ENCODE assay signal across 8 cellular contexts in genomic region chr2:100730290-100730868, GRCh38.
DNase-seq lines count a peak whose midpoint lies in the region; ATAC-seq, FAIRE-seq and TF ChIP-seq lines count a peak whose summit lies in the region.

No MANE protein-coding gene starts in this region.

- DNase-seq in A549 (ENCODE audit: low read depth in 1 of 2, low spot score in 1 of 2) (peak; percentile 38 to 82), H54 (ENCODE audit: insufficient read length, low spot score) (no peak), MCF 10A (ENCODE audit: unreplicated experiment) (peak; percentile 85), left lung (peak in 1 of 2 donors; percentile 50), thoracic aorta (ENCODE audit: low spot score) (no peak), GM19239 (ENCODE audit: insufficient read length, low spot score) (no peak)

- H3K4me1 Mint-ChIP-seq in MCF 10A (ENCODE audit: insufficient read depth, unreplicated experiment), result peaks cover 20% of the 10 kb centered on the region

- FAIRE-seq in A549 (lab: Jason Lieb, UNC) (no peak), H54 (lab: Jason Lieb, UNC) (peak; percentile 89), GM19239 (lab: Jason Lieb, UNC) (no peak)

- no peak overlapping the region for H3K4me3 ChIP-seq in A549
- no peak overlapping the region for H3K4me3 ChIP-seq in left lung
- H3K4me3 ChIP-seq in thoracic aorta, result no peak overlapping the region

- H3K36me3 Mint-ChIP-seq in MCF 10A (ENCODE audit: insufficient read depth, unreplicated experiment), result no peaks in the 10 kb centered on the region

- peak overlapping the region; percentile 23 to 85; a peak in 4 of 6 replicates for H3K27ac ChIP-seq in A549
- no peak overlapping the region for H3K27ac ChIP-seq in left lung
- no peak overlapping the region for H3K27ac ChIP-seq in thoracic aorta

- BruUV-seq in MCF 10A (replicated peaks; lab: Mats Ljungman, UMichigan), result no TSS peak

- POLR2A ChIA-PET in A549 (lab: Yijun Ruan, JAX) (interaction anchor here (1.1 kb wide), 1 partner anchor 272 kb away, joined by 5 read pairs; the partner anchor contains the start of gene RPL31), MCF 10A (lab: Yijun Ruan, JAX) (interaction anchor here (0.5 to 3.3 kb wide), 17 partner anchors 34 to 1457 kb away, joined by 3 to 17 read pairs (median 4); partner anchors contain the start of gene NPAS2)

- H3K36me3 ChIP-seq in left lung (no peaks in the 10 kb centered on the region), thoracic aorta (no peaks in the 10 kb centered on the region)

- ATAC-seq in A549, result peak; percentile 51 to 87; a peak in 3 of 6 replicates
- peak; percentile 80 for ATAC-seq in SK-N-SH treated with all-trans-retinoic acid at 6 μM for 48 hours
- peak; percentile 94 for ATAC-seq in left lung
- no peak for ATAC-seq in thoracic aorta (ENCODE audit: insufficient number of reproducible peaks, low FRiP score, low read depth)
- no peak for ATAC-seq in HG03108 (IDR thresholded peaks at IDR 0.05; ENCODE audit: unreplicated experiment)

- H3K27ac Mint-ChIP-seq in MCF 10A (ENCODE audit: low read depth, unreplicated experiment), result no peak overlapping the region

- peak; percentile 90 to 95 for TF ChIP-seq RAD21 in A549 (conservative IDR thresholded peaks at IDR 0.05 in 1 of 2, IDR thresholded peaks at IDR 0.05 in 1 of 2)

- no peak for TF ChIP-seq EP300 in A549 (IDR thresholded peaks at IDR 0.05)

- 47% methylated on average over 6 of the region's 6 CpGs for WGBS in A549 (ENCODE audit: missing lambda C conversion rate)

- H3K4me1 ChIP-seq in A549 (peaks cover 34% of the 10 kb centered on the region), left lung (no peaks in the 10 kb centered on the region), thoracic aorta (ENCODE audit: control insufficient read depth in 1 of 2, low read depth in 2 of 2) (no peaks in the 10 kb centered on the region)

- no peak for TF ChIP-seq POLR2A in A549 (IDR thresholded peaks at IDR 0.05; ENCODE audit: low read length)
- TF ChIP-seq POLR2A in H54 (IDR thresholded peaks at IDR 0.05; ENCODE audit: low read depth, low read length), result no peak

- H3K27me3 ChIP-seq in left lung (peaks cover 0 to 3% of the 10 kb centered on the region in 2 donors), thoracic aorta (replicated peaks; ENCODE audit: insufficient read depth) (no peaks in the 10 kb centered on the region)

- H3K4me3 Mint-ChIP-seq in MCF 10A (ENCODE audit: unreplicated experiment), result no peak overlapping the region

- intact Hi-C loops in MCF 10A (cut with micrococcal nuclease), result loop anchor here (1.0 to 5.0 kb wide), 5 partner anchors 120 to 422 kb away; partner anchors contain the start of gene RPL31
- intact Hi-C loops in left lung (cut with DNase I), result loop anchor here in 1 of 2 donors (5.0 kb wide), 1 partner anchor 257 kb away; no protein-coding TSS in a partner anchor

- no peaks in the 10 kb centered on the region for H3K9me3 Mint-ChIP-seq in MCF 10A (ENCODE audit: unreplicated experiment)

- CTCF ChIA-PET in A549 (lab: Yijun Ruan, JAX) (interaction anchor here (0.6 to 3.2 kb wide), 36 partner anchors 8 to 278 kb away, joined by 3 to 41 read pairs (median 4); partner anchors contain the start of gene NPAS2), MCF 10A (lab: Yijun Ruan, JAX) (interaction anchor here (0.6 to 3.9 kb wide), 41 partner anchors 8 to 1950 kb away, joined by 3 to 33 read pairs (median 5); partner anchors contain the start of genes RPL31 and TBC1D8)

- H3K9me3 ChIP-seq in A549 (peaks cover 7% of the 10 kb centered on the region; the same call in 2 of the 3 replicates), left lung (peaks cover 0 to 3% of the 10 kb centered on the region in 2 donors), thoracic aorta (no peaks in the 10 kb centered on the region)

- peaks cover 12% of the 10 kb centered on the region for H3K27me3 Mint-ChIP-seq in MCF 10A (ENCODE audit: insufficient read depth, unreplicated experiment)

- TF ChIP-seq CTCF in A549 (IDR thresholded peaks at IDR 0.05), result peak; percentile 69
- TF ChIP-seq CTCF in MCF 10A (IDR thresholded peaks at IDR 0.05; ENCODE audit: unreplicated experiment), result peak; percentile 77
- TF ChIP-seq CTCF in left lung (IDR thresholded peaks at IDR 0.05), result peak; percentile 48 to 56
- TF ChIP-seq CTCF in thoracic aorta (IDR thresholded peaks at IDR 0.05), result peak; percentile 56

- H3K4me2 ChIP-seq in A549, result no peak overlapping the region

TF ChIP-seq in A549, 52 proteins besides CTCF, POLR2A, EP300 and RAD21:
- peak; percentile 74 for TF ChIP-seq MAX (IDR thresholded peaks at IDR 0.05)
- no peak for TF ChIP-seq POLR2AphosphoS2 (conservative IDR thresholded peaks at IDR 0.05; ENCODE audit: low read length)
- no peak for TF ChIP-seq E2F6 (IDR thresholded peaks at IDR 0.05; ENCODE audit: borderline replicate concordance, low read depth)
- no peak for TF ChIP-seq ELK1 (IDR thresholded peaks at IDR 0.05; ENCODE audit: low read depth, low read length)
- TF ChIP-seq FOSL2 (IDR thresholded peaks at IDR 0.05), result no peak
- no peak for TF ChIP-seq FOSL2 (CRISPR knock-in tag; IDR thresholded peaks at IDR 0.05)
- TF ChIP-seq SMC3 (IDR thresholded peaks at IDR 0.05), result peak; percentile 87

TF ChIP-seq in SK-N-SH treated with all-trans-retinoic acid at 6 μM for 48 hours, 23 proteins besides CTCF, POLR2A, EP300 and RAD21 (continues in another document):
- TF ChIP-seq PATZ1 (CRISPR knock-in tag; IDR thresholded peaks at IDR 0.05; ENCODE audit: borderline replicate concordance) (no peak), ISL1 (CRISPR knock-in tag; IDR thresholded peaks at IDR 0.05) (no peak), ZNF8 (CRISPR knock-in tag; IDR thresholded peaks at IDR 0.05) (no peak), ARNTL (CRISPR knock-in tag; IDR thresholded peaks at IDR 0.05; ENCODE audit: borderline replicate concordance, low read depth) (no peak), PPARA (CRISPR knock-in tag; IDR thresholded peaks at IDR 0.05; ENCODE audit: borderline replicate concordance) (no peak), TOX (CRISPR knock-in tag; IDR thresholded peaks at IDR 0.05; ENCODE audit: borderline replicate concordance) (no peak), TSHZ2 (CRISPR knock-in tag; IDR thresholded peaks at IDR 0.05) (no peak), BACH2 (CRISPR knock-in tag; IDR thresholded peaks at IDR 0.05; ENCODE audit: borderline replicate concordance) (no peak), ZNF70 (CRISPR knock-in tag; IDR thresholded peaks at IDR 0.05) (no peak), ZC3H10 (CRISPR knock-in tag; IDR thresholded peaks at IDR 0.05) (no peak), SNAI2 (CRISPR knock-in tag; IDR thresholded peaks at IDR 0.05) (no peak), OSR1 (CRISPR knock-in tag; IDR thresholded peaks at IDR 0.05) (no peak), CSRNP3 (CRISPR knock-in tag; IDR thresholded peaks at IDR 0.05) (no peak)

Comparison
In these comparisons a context has a peak if more than half of its experiments do, and no peak if none do; other contexts are left out.
1. ATAC-seq: peak in A549 (2 of 2), SK-N-SH treated with all-trans-retinoic acid at 6 μM for 48 hours (single experiment) and left lung (single experiment); none in thoracic aorta (single experiment) and HG03108 (single experiment).
2. DNase-seq: peak in A549 (2 of 2) and MCF 10A (single experiment); none in H54 (single experiment), thoracic aorta (single experiment) and GM19239 (single experiment).
3. H3K27ac ChIP-seq: peak in A549 (2 of 2); none in left lung (0 of 2) and thoracic aorta (0 of 2).
4. Peak in every context shown above with its lines, with median percentiles within 50 percentile points of each other: CTCF ChIP-seq.